10 cellular contexts compared by ENCODE assay signal in genomic region chr3:152197451-152197850, GRCh38.
A peak's percentile ranks its signal among the peaks of the same experiment; 100 is the strongest.
DNase-seq lines count a peak whose midpoint lies in the region; ATAC-seq and TF ChIP-seq lines count a peak whose summit lies in the region.
"Had no signal": no experiment of that assay in that cellular context is flagged by ENCODE, and none has a peak within 500 bp of the region (broad histone marks: within the 10 kb centered on the region; RNA-seq: fewer than 3 reads in every experiment).

No MANE protein-coding gene starts in this region.

- peak overlapping the region; percentile 61 for H3K9ac ChIP-seq in SU-DHL-6 (ENCODE audit: low read length)
- H3K9ac ChIP-seq: BLaER1 treated with 17β-estradiol and CSF1 and Interleukin-3, amounts not matched to agents 10 nM and 100 nM had no signal

- H3K4me3 ChIP-seq in SU-DHL-6 (ENCODE audit: insufficient read depth, low read length, poor library complexity, severe bottlenecking) (peak overlapping the region; percentile 41), left ventricle myocardium inferior (peak overlapping the region; percentile 20), thymus (ENCODE audit: low read length) (peak overlapping the region; percentile 27)

- CTCF ChIA-PET in activated CD8-positive, alpha-beta memory T cell treated with anti-CD3 and anti-CD28 coated beads, Interleukin-2, amount 10 ng/mL, durations not matched to agents 7 days and 5 days (lab: Charles Lee): interaction anchor here (0.9 to 2.0 kb wide), 2 partner anchors 47 to 82 kb away, joined by 3 to 4 read pairs; no protein-coding TSS in a partner anchor
- CTCF ChIA-PET in RWPE1 (lab: Yijun Ruan, JAX): interaction anchor here (0.7 kb wide), 1 partner anchor 46 kb away, joined by 3 read pairs; no protein-coding TSS in a partner anchor

- peaks cover 70% of the 10 kb centered on the region for H3F3A ChIP-seq in SU-DHL-6 (ENCODE audit: insufficient read depth)

- H3K4me3 Mint-ChIP-seq in activated CD8-positive, alpha-beta memory T cell treated with anti-CD3 and anti-CD28 coated beads, Interleukin-2, amount 10 ng/mL, durations not matched to agents 7 days and 5 days: peak overlapping the region; percentile 71

- no peaks in the 10 kb centered on the region for H3K27me3 ChIP-seq in SU-DHL-6 (ENCODE audit: low read length)
- no peaks in the 10 kb centered on the region for H3K27me3 ChIP-seq in left ventricle myocardium inferior (ENCODE audit: low read depth)
- H3K27me3 ChIP-seq in thymus (ENCODE audit: control insufficient read depth, insufficient read depth): no peaks in the 10 kb centered on the region

- DNase-seq in activated CD8-positive, alpha-beta memory T cell treated with anti-CD3 and anti-CD28 coated beads, Interleukin-2, amount 10 ng/mL, durations not matched to agents 7 days and 5 days: no peak
- no peak for DNase-seq in activated CD8-positive, alpha-beta memory T cell treated with anti-CD3 and anti-CD28 coated beads, Interleukin-2, amount 50 U/mL, for 4 hours
- no peak for DNase-seq in left ventricle myocardium inferior
- no peak for DNase-seq in NCI-H1092 (lab: John Stamatoyannopoulos, UW)
- no peak for DNase-seq in RWPE1 (ENCODE audit: low spot score)
- DNase-seq: amygdala had no signal

- intact Hi-C loops in left ventricle myocardium inferior (cut with micrococcal nuclease): no loop called here

- no peaks in the 10 kb centered on the region for H3K9me2 ChIP-seq in SU-DHL-6 (replicated peaks; ENCODE audit: insufficient read depth, low read length)

- H3K36me3 ChIP-seq in SU-DHL-6 (ENCODE audit: low read length): no peaks in the 10 kb centered on the region
- H3K36me3 ChIP-seq in left ventricle myocardium inferior: no peaks in the 10 kb centered on the region
- no peaks in the 10 kb centered on the region for H3K36me3 ChIP-seq in thymus (ENCODE audit: control insufficient read depth, insufficient read depth)
- H3K36me3 ChIP-seq: BLaER1 treated with 17β-estradiol and CSF1 and Interleukin-3, amounts not matched to agents 10 nM and 100 nM had no signal

- peak overlapping the region; percentile 99 for H3K4me2 ChIP-seq in SU-DHL-6 (ENCODE audit: low read depth, low read length, poor library complexity, severe bottlenecking)

- H3K4me1 Mint-ChIP-seq in activated CD8-positive, alpha-beta memory T cell treated with anti-CD3 and anti-CD28 coated beads, Interleukin-2, amount 10 ng/mL, durations not matched to agents 7 days and 5 days: peaks cover 83% of the 10 kb centered on the region

- H3K27me3 Mint-ChIP-seq in activated CD8-positive, alpha-beta memory T cell treated with anti-CD3 and anti-CD28 coated beads, Interleukin-2, amount 10 ng/mL, durations not matched to agents 7 days and 5 days: no peaks in the 10 kb centered on the region

- H3K4me1 ChIP-seq in left ventricle myocardium inferior: peaks cover 40% of the 10 kb centered on the region
- peaks cover 4% of the 10 kb centered on the region for H3K4me1 ChIP-seq in thymus (ENCODE audit: control insufficient read depth, insufficient read depth, low read length)

- no peaks in the 10 kb centered on the region; the same call in 1 of the 2 replicates for H3K79me2 ChIP-seq in SU-DHL-6 (ENCODE audit: insufficient read depth, low read length)

- no peaks in the 10 kb centered on the region for H3K9me3 Mint-ChIP-seq in activated CD8-positive, alpha-beta memory T cell treated with anti-CD3 and anti-CD28 coated beads, Interleukin-2, amount 10 ng/mL, durations not matched to agents 7 days and 5 days (ENCODE audit: low read depth)

- peaks cover 3% of the 10 kb centered on the region for H3K36me3 Mint-ChIP-seq in activated CD8-positive, alpha-beta memory T cell treated with anti-CD3 and anti-CD28 coated beads, Interleukin-2, amount 10 ng/mL, durations not matched to agents 7 days and 5 days

- H4K20me1 ChIP-seq in SU-DHL-6 (ENCODE audit: low read depth, low read length): no peaks in the 10 kb centered on the region
- H4K20me1 ChIP-seq: BLaER1 treated with 17β-estradiol and CSF1 and Interleukin-3, amounts not matched to agents 10 nM and 100 nM had no signal

- POLR2A ChIA-PET in RWPE1 (lab: Yijun Ruan, JAX; ENCODE audit: low non-redundant PET): no interaction called here

- H2AFZ ChIP-seq in SU-DHL-6 (ENCODE audit: low read depth, low read length, severe bottlenecking): peak overlapping the region; percentile 82

- H3K9me3 ChIP-seq in SU-DHL-6 (ENCODE audit: insufficient read depth, low read length): no peaks in the 10 kb centered on the region
- no peaks in the 10 kb centered on the region for H3K9me3 ChIP-seq in left ventricle myocardium inferior (replicated peaks)
- no peaks in the 10 kb centered on the region for H3K9me3 ChIP-seq in thymus (ENCODE audit: control insufficient read depth)
- H3K9me3 ChIP-seq: BLaER1 treated with 17β-estradiol and CSF1 and Interleukin-3, amounts not matched to agents 10 nM and 100 nM had no signal

- H3K27ac Mint-ChIP-seq in activated CD8-positive, alpha-beta memory T cell treated with anti-CD3 and anti-CD28 coated beads, Interleukin-2, amount 10 ng/mL, durations not matched to agents 7 days and 5 days: peak overlapping the region; percentile 99

- TF ChIP-seq CTCF in SU-DHL-6 (IDR thresholded peaks at IDR 0.05; ENCODE audit: insufficient read depth, low read length, poor library complexity, severe bottlenecking) (no peak), left ventricle myocardium inferior (IDR thresholded peaks at IDR 0.05; ENCODE audit: borderline replicate concordance) (no peak), RWPE1 (conservative IDR thresholded peaks at IDR 0.05; ENCODE audit: low read depth) (no peak)

- ATAC-seq in activated CD8-positive, alpha-beta memory T cell treated with anti-CD3 and anti-CD28 coated beads, Interleukin-2, amount 10 ng/mL, durations not matched to agents 7 days and 5 days: no peak
- ATAC-seq in HG03045 (IDR thresholded peaks at IDR 0.05; ENCODE audit: unreplicated experiment): no peak

- 30% methylated on average over 3 of the region's 3 CpGs for WGBS in thymus

- peak overlapping the region; percentile 96 for H3K27ac ChIP-seq in SU-DHL-6 (ENCODE audit: low read depth, low read length)
- peak overlapping the region; percentile 68 for H3K27ac ChIP-seq in left ventricle myocardium inferior (replicated peaks)
- peak overlapping the region; percentile 77 for H3K27ac ChIP-seq in thymus (ENCODE audit: low read depth)
- no peak overlapping the region for H3K27ac ChIP-seq in RWPE1
